In genomic region chr2:179555681-179556283, GRCh38 we compare ENCODE assay signal across 21 cellular contexts.
"Had no signal": no experiment of that assay in that cellular context is flagged by ENCODE, and none has a peak within 500 bp of the region (broad histone marks: within the 10 kb centered on the region; RNA-seq: fewer than 3 reads in every experiment).

No MANE protein-coding gene starts in this region.

- DNase-seq: activated CD4-positive, alpha-beta T cell treated with anti-CD3 and anti-CD28 coated beads for 48 hours; activated CD4-positive, alpha-beta T cell treated with anti-CD3 and anti-CD28 coated beads, Interleukin-2, amount 50 U/mL, for 48 hours; activated CD8-positive, alpha-beta memory T cell treated with anti-CD3 and anti-CD28 coated beads for 24 hours; activated effector memory CD4-positive, alpha-beta T cell treated with anti-CD3 and anti-CD28 coated beads, Interleukin-2, amount 50 U/mL, for 16 hours; activated naive CD4-positive, alpha-beta T cell treated with anti-CD3 and anti-CD28 coated beads, Interleukin-2, amount 10 ng/mL, durations not matched to agents 7 days and 5 days; activated naive CD8-positive, alpha-beta T cell treated with anti-CD3 and anti-CD28 coated beads, Interleukin-2, amount 10 ng/mL, durations not matched to agents 7 days and 5 days; activated T-cell treated with anti-CD3 and anti-CD28 coated beads, Interleukin-2, amount 50 U/mL, for 1 hour; amniotic stem cell; brain microvascular endothelial cell; foreskin keratinocyte; heart right ventricle; lower lobe of right lung; mesenchymal stem cell; stimulated activated CD4-positive, alpha-beta T cell treated with anti-CD3 and anti-CD28 coated beads, Interleukin-15, amount 100 ng/mL, for 24 hours; stimulated activated CD4-positive, alpha-beta T cell treated with anti-CD3 and anti-CD28 coated beads, Interleukin-2, amount 100 ng/mL, for 24 hours; stimulated activated naive B cell treated with anti-CD40 and anti-IgM and Interleukin-4, amounts not matched to agents 10 μg/mL and 1 μg/mL and 100 μg/mL, for 72 hours; stomach; tibial artery; WERI-Rb-1 had no signal

- H3K4me3 ChIP-seq: lower lobe of right lung, smooth muscle cell, stomach, suprapubic skin, tibial artery had no signal

- H3K9me3 ChIP-seq: lower lobe of right lung, stomach, suprapubic skin, tibial artery had no signal

- H3K36me3 ChIP-seq: brain microvascular endothelial cell, heart right ventricle, lower lobe of right lung, stomach, suprapubic skin, tibial artery, WERI-Rb-1 had no signal

- H3K27me3 ChIP-seq: brain microvascular endothelial cell, foreskin keratinocyte, heart right ventricle, stomach, suprapubic skin, tibial artery had no signal

- H3K27ac ChIP-seq: brain microvascular endothelial cell, foreskin keratinocyte, lower lobe of right lung, stomach, suprapubic skin, tibial artery, WERI-Rb-1 had no signal

- H3K4me1 ChIP-seq: foreskin keratinocyte, lower lobe of right lung, stomach, suprapubic skin, tibial artery had no signal
